Comparison of ENCODE assay signal across 1 cellular context in the genomic region with DNA sequence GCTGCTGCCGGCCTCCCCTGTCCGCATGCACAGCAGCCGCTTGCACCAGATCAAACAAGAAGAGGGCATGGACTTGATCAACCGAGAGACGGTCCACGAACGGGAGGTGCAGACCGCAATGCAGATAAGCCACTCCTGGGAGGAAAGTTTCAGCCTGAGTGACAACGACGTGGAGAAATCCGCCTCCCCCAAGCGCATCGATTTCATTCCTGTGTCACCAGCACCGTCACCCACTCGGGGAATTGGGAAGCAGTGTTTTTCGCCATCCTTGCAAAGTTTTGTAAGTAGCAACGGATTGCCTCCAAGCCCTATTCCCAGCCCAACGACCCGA.
TF ChIP-seq lines count a peak whose summit lies in the region.

No MANE protein-coding gene starts in this region.

TF ChIP-seq in HepG2, 621 proteins besides CTCF, POLR2A, EP300 and RAD21 (continues in another document):
- TF ChIP-seq, protein P1, sequence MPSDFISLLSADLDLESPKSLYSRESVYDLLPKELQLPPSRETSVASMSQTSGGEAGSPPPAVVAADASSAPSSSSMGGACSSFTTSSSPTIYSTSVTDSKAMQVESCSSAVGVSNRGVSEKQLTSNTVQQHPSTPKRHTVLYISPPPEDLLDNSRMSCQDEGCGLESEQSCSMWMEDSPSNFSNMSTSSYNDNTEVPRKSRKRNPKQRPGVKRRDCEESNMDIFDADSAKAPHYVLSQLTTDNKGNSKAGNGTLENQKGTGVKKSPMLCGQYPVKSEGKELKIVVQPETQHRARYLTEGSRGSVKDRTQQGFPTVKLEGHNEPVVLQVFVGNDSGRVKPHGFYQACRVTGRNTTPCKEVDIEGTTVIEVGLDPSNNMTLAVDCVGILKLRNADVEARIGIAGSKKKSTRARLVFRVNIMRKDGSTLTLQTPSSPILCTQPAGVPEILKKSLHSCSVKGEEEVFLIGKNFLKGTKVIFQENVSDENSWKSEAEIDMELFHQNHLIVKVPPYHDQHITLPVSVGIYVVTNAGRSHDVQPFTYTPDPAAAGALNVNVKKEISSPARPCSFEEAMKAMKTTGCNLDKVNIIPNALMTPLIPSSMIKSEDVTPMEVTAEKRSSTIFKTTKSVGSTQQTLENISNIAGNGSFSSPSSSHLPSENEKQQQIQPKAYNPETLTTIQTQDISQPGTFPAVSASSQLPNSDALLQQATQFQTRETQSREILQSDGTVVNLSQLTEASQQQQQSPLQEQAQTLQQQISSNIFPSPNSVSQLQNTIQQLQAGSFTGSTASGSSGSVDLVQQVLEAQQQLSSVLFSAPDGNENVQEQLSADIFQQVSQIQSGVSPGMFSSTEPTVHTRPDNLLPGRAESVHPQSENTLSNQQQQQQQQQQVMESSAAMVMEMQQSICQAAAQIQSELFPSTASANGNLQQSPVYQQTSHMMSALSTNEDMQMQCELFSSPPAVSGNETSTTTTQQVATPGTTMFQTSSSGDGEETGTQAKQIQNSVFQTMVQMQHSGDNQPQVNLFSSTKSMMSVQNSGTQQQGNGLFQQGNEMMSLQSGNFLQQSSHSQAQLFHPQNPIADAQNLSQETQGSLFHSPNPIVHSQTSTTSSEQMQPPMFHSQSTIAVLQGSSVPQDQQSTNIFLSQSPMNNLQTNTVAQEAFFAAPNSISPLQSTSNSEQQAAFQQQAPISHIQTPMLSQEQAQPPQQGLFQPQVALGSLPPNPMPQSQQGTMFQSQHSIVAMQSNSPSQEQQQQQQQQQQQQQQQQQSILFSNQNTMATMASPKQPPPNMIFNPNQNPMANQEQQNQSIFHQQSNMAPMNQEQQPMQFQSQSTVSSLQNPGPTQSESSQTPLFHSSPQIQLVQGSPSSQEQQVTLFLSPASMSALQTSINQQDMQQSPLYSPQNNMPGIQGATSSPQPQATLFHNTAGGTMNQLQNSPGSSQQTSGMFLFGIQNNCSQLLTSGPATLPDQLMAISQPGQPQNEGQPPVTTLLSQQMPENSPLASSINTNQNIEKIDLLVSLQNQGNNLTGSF (CRISPR knock-in tag; IDR thresholded peaks at IDR 0.05) = 0 out of 2 replicates have a peak, but pooled peaks have one; percentile 14
- TF ChIP-seq GABPB1 (CRISPR knock-in tag; IDR thresholded peaks at IDR 0.05) (no peak; the same call in 1 of the 2 replicates), RBAK (CRISPR knock-in tag; IDR thresholded peaks at IDR 0.05) (no peak), SRSF9 (IDR thresholded peaks at IDR 0.05; ENCODE audit: borderline replicate concordance, insufficient read depth, low read depth, low read length, poor library complexity, severe bottlenecking) (no peak), ELF1 (CRISPR knock-in tag; IDR thresholded peaks at IDR 0.05) (no peak), ZNF644 (CRISPR knock-in tag; IDR thresholded peaks at IDR 0.05; ENCODE audit: low read depth) (no peak), ARNT (IDR thresholded peaks at IDR 0.05) (no peak), HOXD1 (CRISPR knock-in tag; IDR thresholded peaks at IDR 0.05) (peak; percentile 24; the same call in 1 of the 2 replicates), SALL2 (CRISPR knock-in tag; IDR thresholded peaks at IDR 0.05) (peak; percentile 27; the same call in 1 of the 2 replicates), ZNF761 (CRISPR knock-in tag; conservative IDR thresholded peaks at IDR 0.05) (no peak), ZNF598 (CRISPR knock-in tag; IDR thresholded peaks at IDR 0.05; ENCODE audit: borderline replicate concordance) (0 out of 2 replicates have a peak, but pooled peaks have one; percentile 3), ZNF501 (CRISPR knock-in tag; IDR thresholded peaks at IDR 0.05) (peak; percentile 61; the same call in 1 of the 2 replicates), ZNF33A (CRISPR knock-in tag; IDR thresholded peaks at IDR 0.05; ENCODE audit: borderline replicate concordance) (0 out of 2 replicates have a peak, but pooled peaks have one; percentile 42), SP2 (CRISPR knock-in tag; IDR thresholded peaks at IDR 0.05) (no peak; the same call in 1 of the 2 replicates), ZFX (CRISPR knock-in tag; IDR thresholded peaks at IDR 0.05; ENCODE audit: low read depth) (0 out of 2 replicates have a peak, but pooled peaks have one; percentile 39), NCOA5 (CRISPR knock-in tag; IDR thresholded peaks at IDR 0.05) (no peak), ZNF326 (CRISPR knock-in tag; IDR thresholded peaks at IDR 0.05; ENCODE audit: borderline replicate concordance) (no peak), ZFP36L1 (CRISPR knock-in tag; IDR thresholded peaks at IDR 0.05) (0 out of 2 replicates have a peak, but pooled peaks have one; percentile 2), ZNF253 (CRISPR knock-in tag; IDR thresholded peaks at IDR 0.05; ENCODE audit: borderline replicate concordance) (0 out of 2 replicates have a peak, but pooled peaks have one; percentile 18), EED (CRISPR knock-in tag; IDR thresholded peaks at IDR 0.05) (no peak), SNAI1 (CRISPR knock-in tag; IDR thresholded peaks at IDR 0.05; ENCODE audit: borderline replicate concordance) (peak; percentile 77; the same call in 1 of the 2 replicates), HNF4G (IDR thresholded peaks at IDR 0.05; ENCODE audit: borderline replicate concordance, low read depth, low read length) (no peak), HNF4G (CRISPR knock-in tag; IDR thresholded peaks at IDR 0.05; ENCODE audit: borderline replicate concordance, low read depth) (peak; percentile 8; the same call in 1 of the 2 replicates), ZNF263 (CRISPR knock-in tag; IDR thresholded peaks at IDR 0.05) (no peak; the same call in 1 of the 2 replicates)
- TF ChIP-seq, protein P2, sequence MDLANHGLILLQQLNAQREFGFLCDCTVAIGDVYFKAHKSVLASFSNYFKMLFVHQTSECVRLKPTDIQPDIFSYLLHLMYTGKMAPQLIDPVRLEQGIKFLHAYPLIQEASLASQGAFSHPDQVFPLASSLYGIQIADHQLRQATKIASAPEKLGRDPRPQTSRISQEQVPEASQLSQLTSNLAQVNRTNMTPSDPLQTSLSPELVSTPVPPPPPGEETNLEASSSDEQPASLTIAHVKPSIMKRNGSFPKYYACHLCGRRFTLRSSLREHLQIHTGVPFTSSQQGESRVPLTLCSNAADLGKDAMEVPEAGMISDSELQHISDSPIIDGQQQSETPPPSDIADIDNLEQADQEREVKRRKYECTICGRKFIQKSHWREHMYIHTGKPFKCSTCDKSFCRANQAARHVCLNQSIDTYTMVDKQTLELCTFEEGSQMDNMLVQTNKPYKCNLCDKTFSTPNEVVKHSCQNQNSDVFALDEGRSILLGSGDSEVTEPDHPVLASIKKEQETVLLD (CRISPR knock-in tag; IDR thresholded peaks at IDR 0.05; ENCODE audit: low read depth) = 0 out of 2 replicates have a peak, but pooled peaks have one; percentile 37
- TF ChIP-seq, protein P3, sequence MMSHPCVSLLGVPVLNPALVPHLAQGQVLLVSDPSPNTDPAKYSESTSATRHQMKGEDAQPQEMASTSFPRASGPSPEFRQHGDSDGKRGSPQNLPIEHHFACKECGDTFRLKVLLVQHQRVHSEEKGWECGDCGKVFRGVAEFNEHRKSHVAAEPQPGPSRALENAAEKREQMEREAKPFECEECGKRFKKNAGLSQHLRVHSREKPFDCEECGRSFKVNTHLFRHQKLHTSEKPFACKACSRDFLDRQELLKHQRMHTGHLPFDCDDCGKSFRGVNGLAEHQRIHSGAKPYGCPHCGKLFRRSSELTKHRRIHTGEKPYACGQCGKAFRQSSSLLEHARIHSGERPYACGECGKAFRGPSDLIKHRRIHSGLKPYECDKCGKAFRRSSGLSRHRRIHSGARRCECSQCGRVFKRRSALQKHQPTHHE (CRISPR knock-in tag; IDR thresholded peaks at IDR 0.05; ENCODE audit: borderline replicate concordance) = peak; percentile 33; the same call in 1 of the 2 replicates
- TF ChIP-seq, protein P4, sequence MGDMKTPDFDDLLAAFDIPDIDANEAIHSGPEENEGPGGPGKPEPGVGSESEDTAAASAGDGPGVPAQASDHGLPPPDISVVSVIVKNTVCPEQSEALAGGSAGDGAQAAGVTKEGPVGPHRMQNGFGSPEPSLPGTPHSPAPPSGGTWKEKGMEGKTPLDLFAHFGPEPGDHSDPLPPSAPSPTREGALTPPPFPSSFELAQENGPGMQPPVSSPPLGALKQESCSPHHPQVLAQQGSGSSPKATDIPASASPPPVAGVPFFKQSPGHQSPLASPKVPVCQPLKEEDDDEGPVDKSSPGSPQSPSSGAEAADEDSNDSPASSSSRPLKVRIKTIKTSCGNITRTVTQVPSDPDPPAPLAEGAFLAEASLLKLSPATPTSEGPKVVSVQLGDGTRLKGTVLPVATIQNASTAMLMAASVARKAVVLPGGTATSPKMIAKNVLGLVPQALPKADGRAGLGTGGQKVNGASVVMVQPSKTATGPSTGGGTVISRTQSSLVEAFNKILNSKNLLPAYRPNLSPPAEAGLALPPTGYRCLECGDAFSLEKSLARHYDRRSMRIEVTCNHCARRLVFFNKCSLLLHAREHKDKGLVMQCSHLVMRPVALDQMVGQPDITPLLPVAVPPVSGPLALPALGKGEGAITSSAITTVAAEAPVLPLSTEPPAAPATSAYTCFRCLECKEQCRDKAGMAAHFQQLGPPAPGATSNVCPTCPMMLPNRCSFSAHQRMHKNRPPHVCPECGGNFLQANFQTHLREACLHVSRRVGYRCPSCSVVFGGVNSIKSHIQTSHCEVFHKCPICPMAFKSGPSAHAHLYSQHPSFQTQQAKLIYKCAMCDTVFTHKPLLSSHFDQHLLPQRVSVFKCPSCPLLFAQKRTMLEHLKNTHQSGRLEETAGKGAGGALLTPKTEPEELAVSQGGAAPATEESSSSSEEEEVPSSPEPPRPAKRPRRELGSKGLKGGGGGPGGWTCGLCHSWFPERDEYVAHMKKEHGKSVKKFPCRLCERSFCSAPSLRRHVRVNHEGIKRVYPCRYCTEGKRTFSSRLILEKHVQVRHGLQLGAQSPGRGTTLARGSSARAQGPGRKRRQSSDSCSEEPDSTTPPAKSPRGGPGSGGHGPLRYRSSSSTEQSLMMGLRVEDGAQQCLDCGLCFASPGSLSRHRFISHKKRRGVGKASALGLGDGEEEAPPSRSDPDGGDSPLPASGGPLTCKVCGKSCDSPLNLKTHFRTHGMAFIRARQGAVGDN (CRISPR knock-in tag; IDR thresholded peaks at IDR 0.05) = peak; percentile 59
- TF ChIP-seq, protein P5, sequence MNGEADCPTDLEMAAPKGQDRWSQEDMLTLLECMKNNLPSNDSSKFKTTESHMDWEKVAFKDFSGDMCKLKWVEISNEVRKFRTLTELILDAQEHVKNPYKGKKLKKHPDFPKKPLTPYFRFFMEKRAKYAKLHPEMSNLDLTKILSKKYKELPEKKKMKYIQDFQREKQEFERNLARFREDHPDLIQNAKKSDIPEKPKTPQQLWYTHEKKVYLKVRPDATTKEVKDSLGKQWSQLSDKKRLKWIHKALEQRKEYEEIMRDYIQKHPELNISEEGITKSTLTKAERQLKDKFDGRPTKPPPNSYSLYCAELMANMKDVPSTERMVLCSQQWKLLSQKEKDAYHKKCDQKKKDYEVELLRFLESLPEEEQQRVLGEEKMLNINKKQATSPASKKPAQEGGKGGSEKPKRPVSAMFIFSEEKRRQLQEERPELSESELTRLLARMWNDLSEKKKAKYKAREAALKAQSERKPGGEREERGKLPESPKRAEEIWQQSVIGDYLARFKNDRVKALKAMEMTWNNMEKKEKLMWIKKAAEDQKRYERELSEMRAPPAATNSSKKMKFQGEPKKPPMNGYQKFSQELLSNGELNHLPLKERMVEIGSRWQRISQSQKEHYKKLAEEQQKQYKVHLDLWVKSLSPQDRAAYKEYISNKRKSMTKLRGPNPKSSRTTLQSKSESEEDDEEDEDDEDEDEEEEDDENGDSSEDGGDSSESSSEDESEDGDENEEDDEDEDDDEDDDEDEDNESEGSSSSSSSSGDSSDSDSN (CRISPR knock-in tag; IDR thresholded peaks at IDR 0.05) = 0 out of 2 replicates have a peak, but pooled peaks have one; percentile 2
- TF ChIP-seq, protein P6, sequence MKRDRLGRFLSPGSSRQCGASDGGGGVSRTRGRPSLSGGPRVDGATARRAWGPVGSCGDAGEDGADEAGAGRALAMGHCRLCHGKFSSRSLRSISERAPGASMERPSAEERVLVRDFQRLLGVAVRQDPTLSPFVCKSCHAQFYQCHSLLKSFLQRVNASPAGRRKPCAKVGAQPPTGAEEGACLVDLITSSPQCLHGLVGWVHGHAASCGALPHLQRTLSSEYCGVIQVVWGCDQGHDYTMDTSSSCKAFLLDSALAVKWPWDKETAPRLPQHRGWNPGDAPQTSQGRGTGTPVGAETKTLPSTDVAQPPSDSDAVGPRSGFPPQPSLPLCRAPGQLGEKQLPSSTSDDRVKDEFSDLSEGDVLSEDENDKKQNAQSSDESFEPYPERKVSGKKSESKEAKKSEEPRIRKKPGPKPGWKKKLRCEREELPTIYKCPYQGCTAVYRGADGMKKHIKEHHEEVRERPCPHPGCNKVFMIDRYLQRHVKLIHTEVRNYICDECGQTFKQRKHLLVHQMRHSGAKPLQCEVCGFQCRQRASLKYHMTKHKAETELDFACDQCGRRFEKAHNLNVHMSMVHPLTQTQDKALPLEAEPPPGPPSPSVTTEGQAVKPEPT (CRISPR knock-in tag; IDR thresholded peaks at IDR 0.05; ENCODE audit: low read depth) = 0 out of 2 replicates have a peak, but pooled peaks have one; percentile 17
- TF ChIP-seq, protein P7, sequence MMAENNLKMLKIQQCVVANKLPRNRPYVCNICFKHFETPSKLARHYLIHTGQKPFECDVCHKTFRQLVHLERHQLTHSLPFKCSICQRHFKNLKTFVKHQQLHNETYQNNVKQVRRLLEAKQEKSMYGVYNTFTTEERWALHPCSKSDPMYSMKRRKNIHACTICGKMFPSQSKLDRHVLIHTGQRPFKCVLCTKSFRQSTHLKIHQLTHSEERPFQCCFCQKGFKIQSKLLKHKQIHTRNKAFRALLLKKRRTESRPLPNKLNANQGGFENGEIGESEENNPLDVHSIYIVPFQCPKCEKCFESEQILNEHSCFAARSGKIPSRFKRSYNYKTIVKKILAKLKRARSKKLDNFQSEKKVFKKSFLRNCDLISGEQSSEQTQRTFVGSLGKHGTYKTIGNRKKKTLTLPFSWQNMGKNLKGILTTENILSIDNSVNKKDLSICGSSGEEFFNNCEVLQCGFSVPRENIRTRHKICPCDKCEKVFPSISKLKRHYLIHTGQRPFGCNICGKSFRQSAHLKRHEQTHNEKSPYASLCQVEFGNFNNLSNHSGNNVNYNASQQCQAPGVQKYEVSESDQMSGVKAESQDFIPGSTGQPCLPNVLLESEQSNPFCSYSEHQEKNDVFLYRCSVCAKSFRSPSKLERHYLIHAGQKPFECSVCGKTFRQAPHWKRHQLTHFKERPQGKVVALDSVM (CRISPR knock-in tag; IDR thresholded peaks at IDR 0.05) = peak; percentile 6; the same call in 1 of the 2 replicates
- TF ChIP-seq, protein P8, sequence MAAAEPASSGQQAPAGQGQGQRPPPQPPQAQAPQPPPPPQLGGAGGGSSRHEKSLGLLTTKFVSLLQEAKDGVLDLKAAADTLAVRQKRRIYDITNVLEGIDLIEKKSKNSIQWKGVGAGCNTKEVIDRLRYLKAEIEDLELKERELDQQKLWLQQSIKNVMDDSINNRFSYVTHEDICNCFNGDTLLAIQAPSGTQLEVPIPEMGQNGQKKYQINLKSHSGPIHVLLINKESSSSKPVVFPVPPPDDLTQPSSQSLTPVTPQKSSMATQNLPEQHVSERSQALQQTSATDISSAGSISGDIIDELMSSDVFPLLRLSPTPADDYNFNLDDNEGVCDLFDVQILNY (CRISPR knock-in tag; conservative IDR thresholded peaks at IDR 0.05) = no peak
- TF ChIP-seq, protein P9, sequence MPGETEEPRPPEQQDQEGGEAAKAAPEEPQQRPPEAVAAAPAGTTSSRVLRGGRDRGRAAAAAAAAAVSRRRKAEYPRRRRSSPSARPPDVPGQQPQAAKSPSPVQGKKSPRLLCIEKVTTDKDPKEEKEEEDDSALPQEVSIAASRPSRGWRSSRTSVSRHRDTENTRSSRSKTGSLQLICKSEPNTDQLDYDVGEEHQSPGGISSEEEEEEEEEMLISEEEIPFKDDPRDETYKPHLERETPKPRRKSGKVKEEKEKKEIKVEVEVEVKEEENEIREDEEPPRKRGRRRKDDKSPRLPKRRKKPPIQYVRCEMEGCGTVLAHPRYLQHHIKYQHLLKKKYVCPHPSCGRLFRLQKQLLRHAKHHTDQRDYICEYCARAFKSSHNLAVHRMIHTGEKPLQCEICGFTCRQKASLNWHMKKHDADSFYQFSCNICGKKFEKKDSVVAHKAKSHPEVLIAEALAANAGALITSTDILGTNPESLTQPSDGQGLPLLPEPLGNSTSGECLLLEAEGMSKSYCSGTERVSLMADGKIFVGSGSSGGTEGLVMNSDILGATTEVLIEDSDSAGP (CRISPR knock-in tag; IDR thresholded peaks at IDR 0.05; ENCODE audit: borderline replicate concordance) = peak; percentile 57; the same call in 1 of the 2 replicates
